Comparison of ENCODE assay signal across 9 cellular contexts in genomic region chr5:81850494-81850893, GRCh38.
DNase-seq lines count a peak whose midpoint lies in the region; ATAC-seq, FAIRE-seq and TF ChIP-seq lines count a peak whose summit lies in the region.
"Had no signal": no experiment of that assay in that cellular context is flagged by ENCODE, and none has a peak within 500 bp of the region (broad histone marks: within the 10 kb centered on the region; RNA-seq: fewer than 3 reads in every experiment).

No MANE protein-coding gene starts in this region.

- H3K9me3 ChIP-seq in H1 (ENCODE audit: insufficient read depth in 2 of 2, low read depth in 1 of 2, low read length in 1 of 2) = no peaks in the 10 kb centered on the region
- no peaks in the 10 kb centered on the region for H3K9me3 ChIP-seq in osteoblast (ENCODE audit: low read depth, low read length)

- H2BK120ac ChIP-seq in H1 (replicated peaks; ENCODE audit: low read depth, low read length) = peak overlapping the region; percentile 30

- peak overlapping the region; percentile 61 for H4K5ac ChIP-seq in H1 (ENCODE audit: insufficient read length, low read depth, low read length)

- TF ChIP-seq EP300 in H1 (IDR thresholded peaks at IDR 0.05; ENCODE audit: borderline replicate concordance in 1 of 2, low read depth in 2 of 2, low read length in 2 of 2) = no peak

- POLR2A ChIA-PET in H1 (lab: Charles Lee; ENCODE audit: partially characterized antibody) = interaction anchor here (1.0 to 8.0 kb wide), 11 partner anchors 12 to 427 kb away, joined by 3 to 157 read pairs (median 5); partner anchors contain the start of genes ATG10, RPS23 and SSBP2

- WGBS in H1 (ENCODE audit: extremely low coverage in 1 of 2, insufficient coverage in 1 of 2, insufficient read length in 1 of 2, insufficient replicate concordance in 2 of 2, low coverage in 1 of 2, low lambda C conversion rate in 2 of 2, missing lambda C conversion rate in 1 of 2), 2 experiments = 65% methylated on average over 4 of the region's 4 CpGs; no CpG with 5 or more reads in 1 of the 2 experiments

- H3K79me2 ChIP-seq in H1 (ENCODE audit: control insufficient read depth in 1 of 2, insufficient read depth in 2 of 2, low read length in 2 of 2) (no peaks in the 10 kb centered on the region), osteoblast (ENCODE audit: insufficient read depth, low read length) (no peaks in the 10 kb centered on the region)

- H3K4me1 ChIP-seq in H1 (replicated peaks in 1 of 4; ENCODE audit: control insufficient read depth in 3 of 4, insufficient read depth in 4 of 4, low read length in 3 of 4) (peaks cover 11 to 23% (median 16%) of the 10 kb centered on the region in 4 experiments; a peak in 6 of 7 replicates), osteoblast (ENCODE audit: insufficient read depth, low read length) (peaks cover 26% of the 10 kb centered on the region)

- H3K79me1 ChIP-seq in H1 (ENCODE audit: low read depth, low read length) = no peaks in the 10 kb centered on the region

- H3K14ac ChIP-seq in H1 (ENCODE audit: insufficient read length) = no peak overlapping the region

- DNase-seq in MV-4-11 (lab: John Stamatoyannopoulos, UW) = peak; percentile 19
- no peak for DNase-seq in H1 (ENCODE audit: low read depth in 1 of 2, low spot score in 2 of 2)
- no peak for DNase-seq in osteoblast (ENCODE audit: insufficient read length, low spot score, missing footprints)
- DNase-seq in brain microvascular endothelial cell = no peak
- DNase-seq in GM19239 (ENCODE audit: insufficient read length, low spot score) = no peak
- DNase-seq in effector CD8-positive, alpha-beta T cell (lab: John Stamatoyannopoulos, UW) = no peak
- DNase-seq: stimulated activated naive CD4-positive, alpha-beta T cell treated with Interleukin-2 at 50 U/mL for 16 hours had no signal

- no peaks in the 10 kb centered on the region for H4K20me1 ChIP-seq in H1 (replicated peaks in 1 of 2; ENCODE audit: control insufficient read depth in 1 of 2, insufficient read depth in 2 of 2, low read length in 2 of 2)
- no peaks in the 10 kb centered on the region for H4K20me1 ChIP-seq in osteoblast (ENCODE audit: insufficient read depth, low read length)

- TF ChIP-seq POLR2A in H1 (IDR thresholded peaks at IDR 0.05; ENCODE audit: control extremely low read depth in 1 of 2, low read depth in 2 of 2, low read length in 2 of 2) = no peak

- peak overlapping the region; percentile 89; the same call in 1 of the 2 replicates for H2AK5ac ChIP-seq in H1 (ENCODE audit: low read depth, low read length)

- H3K36me3 ChIP-seq in H1 (ENCODE audit: control insufficient read depth in 2 of 4, insufficient read depth in 4 of 4, low read length in 3 of 4) (no peaks in the 10 kb centered on the region), osteoblast (ENCODE audit: insufficient read depth, low read length) (no peaks in the 10 kb centered on the region), brain microvascular endothelial cell (replicated peaks) (no peaks in the 10 kb centered on the region)

- peak overlapping the region; percentile 95 for H2BK12ac ChIP-seq in H1 (ENCODE audit: low read depth, low read length)

- no peak overlapping the region for H3K56ac ChIP-seq in H1 (replicated peaks; ENCODE audit: insufficient read length, low read depth, low read length)

- peak overlapping the region; percentile 88 for H2BK20ac ChIP-seq in H1 (ENCODE audit: low read length)

- FAIRE-seq in H1 (lab: Jason Lieb, UNC) (no peak), GM19239 (lab: Jason Lieb, UNC) (no peak)

- H3K4me2 ChIP-seq in H1 (ENCODE audit: insufficient read depth in 1 of 2, low read depth in 2 of 2, low read length in 2 of 2) (peak overlapping the region in 1 of 2 experiments; percentile 83; a peak in 2 of 4 replicates), osteoblast (ENCODE audit: insufficient read depth, low read length) (no peak overlapping the region)

- peak overlapping the region; percentile 87 for H4K91ac ChIP-seq in H1 (replicated peaks; ENCODE audit: insufficient read length, low read length)

- in situ Hi-C loops in brain microvascular endothelial cell (cut with HindIII; ENCODE audit: low pct_ligation_motif_present, low sequenced_read_pairs) = no loop called here

- CTCF ChIA-PET in H1 (lab: Charles Lee; ENCODE audit: partially characterized antibody) = interaction anchor here (0.8 to 4.7 kb wide), 11 partner anchors 12 to 424 kb away, joined by 3 to 42 read pairs (median 5); partner anchors contain the start of gene SSBP2

- H2BK5ac ChIP-seq in H1 (ENCODE audit: low read depth, low read length) = peak overlapping the region; percentile 94; the same call in 1 of the 2 replicates

- TF ChIP-seq RAD21 in H1 (IDR thresholded peaks at IDR 0.05 in 1 of 2, conservative IDR thresholded peaks at IDR 0.05 in 1 of 2; ENCODE audit: low read depth in 2 of 2, low read length in 2 of 2) = no peak

- H3K23me2 ChIP-seq in H1 (ENCODE audit: low read depth, low read length) = peaks cover 8% of the 10 kb centered on the region

- no peak for TF ChIP-seq CTCF in C4-2B (conservative IDR thresholded peaks at IDR 0.05)
- no peak for TF ChIP-seq CTCF in H1 (IDR thresholded peaks at IDR 0.05; ENCODE audit: control extremely low read depth in 1 of 3, insufficient read depth in 1 of 3, low read depth in 1 of 3, low read length in 3 of 3)
- TF ChIP-seq CTCF in osteoblast (IDR thresholded peaks at IDR 0.05; ENCODE audit: extremely low read depth, low read depth, low read length) = no peak
- TF ChIP-seq CTCF in brain microvascular endothelial cell (IDR thresholded peaks at IDR 0.05; ENCODE audit: low read depth, low read length, missing control alignments) = no peak

- H3K4ac ChIP-seq in H1 (replicated peaks; ENCODE audit: insufficient read length, low read depth, low read length) = peak overlapping the region; percentile 10

- peak overlapping the region; percentile 93 for H3K18ac ChIP-seq in H1 (ENCODE audit: extremely low read depth, low read length)

- H3K4me3 ChIP-seq in H1 (ENCODE audit: extremely low read depth in 1 of 4, insufficient read depth in 2 of 4, low read depth in 3 of 4, low read length in 4 of 4) (peak overlapping the region in 1 of 4 experiments; percentile 61; a peak in 1 of 8 replicates), osteoblast (ENCODE audit: insufficient read depth, low read length) (no peak overlapping the region), brain microvascular endothelial cell (ENCODE audit: low read depth, low read length) (no peak overlapping the region)

- H3K9ac ChIP-seq in H1 (replicated peaks in 1 of 4; ENCODE audit: extremely low read depth in 1 of 4, low read depth in 3 of 4, low read length in 3 of 4) = no peak overlapping the region; a peak in 2 of 7 replicates

- peak overlapping the region; percentile 82 for H3K27ac ChIP-seq in C4-2B
- H3K27ac ChIP-seq in H1 (ENCODE audit: low read depth, low read length) = peak overlapping the region; percentile 89; the same call in 1 of the 2 replicates
- peak overlapping the region; percentile 81 for H3K27ac ChIP-seq in osteoblast (ENCODE audit: low read depth, low read length)
- no peak overlapping the region for H3K27ac ChIP-seq in brain microvascular endothelial cell

- peak overlapping the region; percentile 97; the same call in 1 of the 2 replicates for H2BK15ac ChIP-seq in H1 (ENCODE audit: low read length)

- no peak for ATAC-seq in HG02678 (IDR thresholded peaks at IDR 0.05; ENCODE audit: unreplicated experiment)

- H4K8ac ChIP-seq in H1 (ENCODE audit: extremely low read depth, insufficient read depth, low read length) = no peak overlapping the region

- H3K23ac ChIP-seq in H1 (ENCODE audit: insufficient read length) = no peak overlapping the region

- H3K27me3 ChIP-seq in H1 (replicated peaks in 1 of 4; ENCODE audit: control insufficient read depth in 3 of 4, extremely low read depth in 1 of 4, insufficient read depth in 3 of 4, low read length in 3 of 4) = no peaks in the 10 kb centered on the region
- H3K27me3 ChIP-seq in osteoblast (ENCODE audit: insufficient read depth, low read length) = no peaks in the 10 kb centered on the region
- no peaks in the 10 kb centered on the region for H3K27me3 ChIP-seq in brain microvascular endothelial cell (replicated peaks)

- H2AFZ ChIP-seq in H1 (ENCODE audit: low read length) (no peak overlapping the region), osteoblast (ENCODE audit: low read length) (peak overlapping the region; percentile 90)

TF ChIP-seq in H1, 55 proteins besides CTCF, POLR2A, EP300 and RAD21:
- TF ChIP-seq HDAC2 (IDR thresholded peaks at IDR 0.05; ENCODE audit: borderline replicate concordance in 1 of 2, low read depth in 2 of 2, low read length in 2 of 2) (no peak), GABPA (IDR thresholded peaks at IDR 0.05; ENCODE audit: borderline replicate concordance, insufficient read depth, low read length) (no peak), POU5F1 (IDR thresholded peaks at IDR 0.05; ENCODE audit: low read depth, low read length) (no peak), SIRT6 (IDR thresholded peaks at IDR 0.05; ENCODE audit: low read length) (no peak), CHD2 (IDR thresholded peaks at IDR 0.05; ENCODE audit: low read length) (no peak)
TF ChIP-seq in H1: peak in this region for 0.
